In the genomic region with DNA sequence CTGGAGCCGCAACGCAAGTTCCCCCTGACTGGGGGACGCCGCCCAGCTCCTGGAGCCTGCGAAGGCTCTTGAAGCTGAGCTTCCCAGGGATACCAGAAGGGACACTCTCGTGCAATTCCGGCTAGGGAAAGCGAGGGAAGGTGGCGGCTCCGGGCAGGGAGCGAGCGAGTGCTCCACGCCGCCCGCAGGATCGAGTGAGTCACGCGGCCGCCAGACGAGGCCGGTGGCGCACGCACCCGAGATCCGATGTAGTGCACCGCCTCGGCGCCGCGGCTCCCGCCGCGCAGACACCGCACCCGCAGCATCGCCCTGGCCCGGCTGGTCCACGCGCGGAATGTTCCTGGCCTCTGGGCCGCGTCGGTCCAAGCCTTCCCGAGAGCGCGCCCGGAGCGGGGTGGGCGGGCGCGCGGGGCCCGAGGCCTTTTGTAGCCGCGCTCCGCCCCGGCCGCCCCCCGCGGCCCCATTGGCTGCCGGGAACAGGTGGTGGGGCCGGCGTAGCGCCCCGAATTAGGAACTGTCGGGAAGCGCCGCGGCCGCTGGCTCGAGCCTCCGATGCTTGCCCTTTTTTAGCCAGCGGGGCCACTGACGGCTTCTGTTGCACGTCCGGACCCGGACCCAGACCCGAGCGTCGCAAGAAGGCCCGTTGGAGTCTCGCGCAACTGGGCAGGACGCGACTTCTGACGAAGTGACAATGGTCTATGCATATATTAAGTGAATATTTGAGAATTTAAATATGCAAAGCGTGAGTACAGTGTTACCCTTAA, we compare ENCODE assay signal across 1 cellular context.
TF ChIP-seq lines count a peak whose summit lies in the region.

A gene with protein sequence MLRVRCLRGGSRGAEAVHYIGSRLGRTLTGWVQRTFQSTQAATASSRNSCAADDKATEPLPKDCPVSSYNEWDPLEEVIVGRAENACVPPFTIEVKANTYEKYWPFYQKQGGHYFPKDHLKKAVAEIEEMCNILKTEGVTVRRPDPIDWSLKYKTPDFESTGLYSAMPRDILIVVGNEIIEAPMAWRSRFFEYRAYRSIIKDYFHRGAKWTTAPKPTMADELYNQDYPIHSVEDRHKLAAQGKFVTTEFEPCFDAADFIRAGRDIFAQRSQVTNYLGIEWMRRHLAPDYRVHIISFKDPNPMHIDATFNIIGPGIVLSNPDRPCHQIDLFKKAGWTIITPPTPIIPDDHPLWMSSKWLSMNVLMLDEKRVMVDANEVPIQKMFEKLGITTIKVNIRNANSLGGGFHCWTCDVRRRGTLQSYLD (minus strand): TSS at position 396 of the 764 bp plus-strand sequence. CDS start 91 bp downstream, at position 305.

TF ChIP-seq in GM12878, 131 proteins besides CTCF, POLR2A, EP300 and RAD21 (continued from another document):
- TF ChIP-seq, protein P1, sequence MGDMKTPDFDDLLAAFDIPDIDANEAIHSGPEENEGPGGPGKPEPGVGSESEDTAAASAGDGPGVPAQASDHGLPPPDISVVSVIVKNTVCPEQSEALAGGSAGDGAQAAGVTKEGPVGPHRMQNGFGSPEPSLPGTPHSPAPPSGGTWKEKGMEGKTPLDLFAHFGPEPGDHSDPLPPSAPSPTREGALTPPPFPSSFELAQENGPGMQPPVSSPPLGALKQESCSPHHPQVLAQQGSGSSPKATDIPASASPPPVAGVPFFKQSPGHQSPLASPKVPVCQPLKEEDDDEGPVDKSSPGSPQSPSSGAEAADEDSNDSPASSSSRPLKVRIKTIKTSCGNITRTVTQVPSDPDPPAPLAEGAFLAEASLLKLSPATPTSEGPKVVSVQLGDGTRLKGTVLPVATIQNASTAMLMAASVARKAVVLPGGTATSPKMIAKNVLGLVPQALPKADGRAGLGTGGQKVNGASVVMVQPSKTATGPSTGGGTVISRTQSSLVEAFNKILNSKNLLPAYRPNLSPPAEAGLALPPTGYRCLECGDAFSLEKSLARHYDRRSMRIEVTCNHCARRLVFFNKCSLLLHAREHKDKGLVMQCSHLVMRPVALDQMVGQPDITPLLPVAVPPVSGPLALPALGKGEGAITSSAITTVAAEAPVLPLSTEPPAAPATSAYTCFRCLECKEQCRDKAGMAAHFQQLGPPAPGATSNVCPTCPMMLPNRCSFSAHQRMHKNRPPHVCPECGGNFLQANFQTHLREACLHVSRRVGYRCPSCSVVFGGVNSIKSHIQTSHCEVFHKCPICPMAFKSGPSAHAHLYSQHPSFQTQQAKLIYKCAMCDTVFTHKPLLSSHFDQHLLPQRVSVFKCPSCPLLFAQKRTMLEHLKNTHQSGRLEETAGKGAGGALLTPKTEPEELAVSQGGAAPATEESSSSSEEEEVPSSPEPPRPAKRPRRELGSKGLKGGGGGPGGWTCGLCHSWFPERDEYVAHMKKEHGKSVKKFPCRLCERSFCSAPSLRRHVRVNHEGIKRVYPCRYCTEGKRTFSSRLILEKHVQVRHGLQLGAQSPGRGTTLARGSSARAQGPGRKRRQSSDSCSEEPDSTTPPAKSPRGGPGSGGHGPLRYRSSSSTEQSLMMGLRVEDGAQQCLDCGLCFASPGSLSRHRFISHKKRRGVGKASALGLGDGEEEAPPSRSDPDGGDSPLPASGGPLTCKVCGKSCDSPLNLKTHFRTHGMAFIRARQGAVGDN (IDR thresholded peaks at IDR 0.05): peak; percentile 91
- no peak for TF ChIP-seq TCF7 (IDR thresholded peaks at IDR 0.05; ENCODE audit: borderline replicate concordance)
- TF ChIP-seq PRDM15 (CRISPR knock-in tag; IDR thresholded peaks at IDR 0.05): no peak
- TF ChIP-seq MTA2 (IDR thresholded peaks at IDR 0.05; ENCODE audit: low read depth): no peak
- peak; percentile 91 for TF ChIP-seq IKZF1 (conservative IDR thresholded peaks at IDR 0.05)
- TF ChIP-seq ZNF24 (IDR thresholded peaks at IDR 0.05): 0 out of 2 replicates have a peak, but pooled peaks have one; percentile 36
- peak; percentile 91 for TF ChIP-seq CHD2 (IDR thresholded peaks at IDR 0.05; ENCODE audit: borderline replicate concordance, low read depth, low read length)
- peak; percentile 61; the same call in 1 of the 2 replicates for TF ChIP-seq NR2F1 (conservative IDR thresholded peaks at IDR 0.05)
- 0 out of 2 replicates have a peak, but pooled peaks have one; percentile 28 for TF ChIP-seq ZNF217 (IDR thresholded peaks at IDR 0.05)
- TF ChIP-seq RAD51 (IDR thresholded peaks at IDR 0.05): peak; percentile 44; the same call in 1 of the 2 replicates
- TF ChIP-seq BHLHE40 (IDR thresholded peaks at IDR 0.05; ENCODE audit: borderline replicate concordance in 1 of 2, low read depth in 2 of 2, low read length in 1 of 2): peak; percentile 37 to 79; a peak in 2 of 4 replicates
- peak; percentile 97 for TF ChIP-seq POLR2AphosphoS5 (IDR thresholded peaks at IDR 0.05; ENCODE audit: low read length)
- TF ChIP-seq MLLT1 (IDR thresholded peaks at IDR 0.05): no peak; the same call in 1 of the 2 replicates
- TF ChIP-seq ASH2L (IDR thresholded peaks at IDR 0.05; ENCODE audit: borderline replicate concordance, low read depth): peak; percentile 74; the same call in 1 of the 2 replicates
- peak; percentile 62; the same call in 1 of the 2 replicates for TF ChIP-seq BRCA1 (IDR thresholded peaks at IDR 0.05; ENCODE audit: low read depth, low read length)
- TF ChIP-seq MYC (IDR thresholded peaks at IDR 0.05; ENCODE audit: insufficient read depth, insufficient read length, insufficient replicate concordance, low read length, severe bottlenecking): peak; percentile 70
- no peak for TF ChIP-seq KDM1A (IDR thresholded peaks at IDR 0.05; ENCODE audit: borderline replicate concordance)
- peak; percentile 71 for TF ChIP-seq MXI1 (IDR thresholded peaks at IDR 0.05; ENCODE audit: low read depth, low read length)
- TF ChIP-seq, protein P2, sequence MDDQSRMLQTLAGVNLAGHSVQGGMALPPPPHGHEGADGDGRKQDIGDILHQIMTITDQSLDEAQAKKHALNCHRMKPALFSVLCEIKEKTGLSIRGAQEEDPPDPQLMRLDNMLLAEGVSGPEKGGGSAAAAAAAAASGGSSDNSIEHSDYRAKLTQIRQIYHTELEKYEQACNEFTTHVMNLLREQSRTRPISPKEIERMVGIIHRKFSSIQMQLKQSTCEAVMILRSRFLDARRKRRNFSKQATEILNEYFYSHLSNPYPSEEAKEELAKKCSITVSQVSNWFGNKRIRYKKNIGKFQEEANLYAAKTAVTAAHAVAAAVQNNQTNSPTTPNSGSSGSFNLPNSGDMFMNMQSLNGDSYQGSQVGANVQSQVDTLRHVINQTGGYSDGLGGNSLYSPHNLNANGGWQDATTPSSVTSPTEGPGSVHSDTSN (IDR thresholded peaks at IDR 0.05; ENCODE audit: insufficient replicate concordance, low read depth, low read length): no peak
- TF ChIP-seq TARDBP (IDR thresholded peaks at IDR 0.05; ENCODE audit: borderline replicate concordance): 0 out of 2 replicates have a peak, but pooled peaks have one; percentile 18
- TF ChIP-seq HCFC1 (IDR thresholded peaks at IDR 0.05; ENCODE audit: low read length): no peak
- peak; percentile 64 for TF ChIP-seq EED (IDR thresholded peaks at IDR 0.05; ENCODE audit: low read depth)
- peak; percentile 85 for TF ChIP-seq DPF2 (IDR thresholded peaks at IDR 0.05)
- TF ChIP-seq ZZZ3 (IDR thresholded peaks at IDR 0.05; ENCODE audit: control insufficient read depth, insufficient read length, low read depth): no peak
- TF ChIP-seq BACH1 (IDR thresholded peaks at IDR 0.05; ENCODE audit: borderline replicate concordance): peak; percentile 89
- TF ChIP-seq ZSCAN29 (IDR thresholded peaks at IDR 0.05): 0 out of 2 replicates have a peak, but pooled peaks have one; percentile 49
- peak; percentile 42 for TF ChIP-seq HDAC6 (IDR thresholded peaks at IDR 0.05; ENCODE audit: unreplicated experiment)
- TF ChIP-seq RB1 (IDR thresholded peaks at IDR 0.05; ENCODE audit: borderline replicate concordance): peak; percentile 70; the same call in 1 of the 2 replicates
- 0 out of 2 replicates have a peak, but pooled peaks have one; percentile 52 for TF ChIP-seq NFXL1 (IDR thresholded peaks at IDR 0.05; ENCODE audit: borderline replicate concordance)
- TF ChIP-seq JUND (IDR thresholded peaks at IDR 0.05; ENCODE audit: low read depth, low read length): 0 out of 2 replicates have a peak, but pooled peaks have one; percentile 11
- peak; percentile 4 to 41; a peak in 1 of 4 replicates for TF ChIP-seq IKZF2 (IDR thresholded peaks at IDR 0.05)
- no peak; the same call in 1 of the 2 replicates for TF ChIP-seq RUNX3 (IDR thresholded peaks at IDR 0.05; ENCODE audit: low read length)
- TF ChIP-seq SRF (IDR thresholded peaks at IDR 0.05; ENCODE audit: low read depth in 2 of 2, low read length in 2 of 2): peak; percentile 51 to 91; a peak in 3 of 4 replicates
- TF ChIP-seq EZH2 (IDR thresholded peaks at IDR 0.05; ENCODE audit: borderline replicate concordance, control insufficient read depth, low read depth, low read length): no peak
TF ChIP-seq in GM12878: peak in this region for 44.
